ENCODE assay signal across 8 cellular contexts in the genomic region with DNA sequence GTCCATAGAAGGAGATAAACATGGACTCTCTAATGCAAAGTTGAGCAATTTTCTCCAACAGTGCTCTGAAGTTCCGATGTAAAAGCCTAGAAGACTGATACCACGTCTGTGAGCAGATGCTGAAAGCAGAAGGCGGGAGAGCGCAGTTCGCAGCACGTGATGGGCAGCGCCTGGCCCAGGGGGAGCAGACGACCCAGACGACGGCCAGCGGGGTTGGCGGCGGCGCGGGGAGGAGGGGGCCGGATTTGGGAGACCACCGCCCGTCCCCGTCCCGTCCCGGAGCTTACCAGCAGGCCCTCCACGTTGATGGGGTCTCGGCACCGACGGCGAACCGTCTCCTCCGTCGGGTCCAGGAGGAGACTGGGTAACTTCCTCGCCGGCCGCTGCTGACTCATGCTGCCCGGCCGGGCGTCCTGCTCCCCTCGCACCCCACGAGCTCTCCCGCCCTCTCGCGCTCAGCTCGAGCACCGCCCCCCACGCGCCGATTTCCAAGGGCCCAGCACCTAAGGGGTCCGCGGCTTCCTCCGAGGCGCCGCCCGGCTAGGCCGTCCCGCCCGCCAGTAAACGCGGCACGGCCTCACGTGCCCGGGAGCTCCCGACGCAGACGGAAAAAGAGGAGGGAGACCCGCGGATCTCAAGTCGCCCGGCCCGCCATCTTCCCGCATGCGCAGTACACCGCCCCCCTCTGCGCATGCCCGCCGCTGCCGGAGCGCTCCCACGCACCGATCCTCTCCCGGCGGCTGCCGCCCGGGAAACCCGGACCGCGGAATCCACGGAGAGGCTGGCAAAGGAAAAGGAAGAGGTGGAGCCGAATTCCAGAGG. TPM values are rescaled to one million over a fixed set of nuclear protein-coding genes. Genes with fewer than 3 reads are reported as not detected.
DNase-seq lines count a peak whose midpoint lies in the region; ATAC-seq and TF ChIP-seq lines count a peak whose summit lies in the region.

A gene with protein sequence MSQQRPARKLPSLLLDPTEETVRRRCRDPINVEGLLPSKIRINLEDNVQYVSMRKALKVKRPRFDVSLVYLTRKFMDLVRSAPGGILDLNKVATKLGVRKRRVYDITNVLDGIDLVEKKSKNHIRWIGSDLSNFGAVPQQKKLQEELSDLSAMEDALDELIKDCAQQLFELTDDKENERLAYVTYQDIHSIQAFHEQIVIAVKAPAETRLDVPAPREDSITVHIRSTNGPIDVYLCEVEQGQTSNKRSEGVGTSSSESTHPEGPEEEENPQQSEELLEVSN (minus strand): TSS at position 677 of the 822 bp plus-strand sequence. CDS start 282 bp downstream, at position 395.

- no peaks in the 10 kb centered on the region for H3K27me3 ChIP-seq in kidney epithelial cell (ENCODE audit: control insufficient read depth, insufficient read depth, low read length)

- peak; percentile 57 for ATAC-seq in GM19043 (IDR thresholded peaks at IDR 0.05; ENCODE audit: low read depth, unreplicated experiment)
- ATAC-seq in HG03439 (IDR thresholded peaks at IDR 0.05; ENCODE audit: unreplicated experiment): peak; percentile 63

- no peak for TF ChIP-seq CTCF in AG09319 (IDR thresholded peaks at IDR 0.05; ENCODE audit: low read depth, low read length)
- TF ChIP-seq CTCF in kidney epithelial cell (IDR thresholded peaks at IDR 0.05; ENCODE audit: insufficient read depth, low read length, poor library complexity, severe bottlenecking): no peak

- H3K4me3 ChIP-seq in kidney epithelial cell (ENCODE audit: low read depth, low read length): peak within 1 kb of the TSS; percentile 68

- no peaks in the 10 kb centered on the region for H3K36me3 ChIP-seq in kidney epithelial cell (ENCODE audit: control insufficient read depth, insufficient read depth, low read length)

- DNase-seq in AG09319 (ENCODE audit: extremely low read depth, low read depth) (peak; percentile 81), NCI-H524 (lab: John Stamatoyannopoulos, UW) (peak; percentile 90 to 95), cerebellum (ENCODE audit: low spot score) (peak; percentile 95), kidney epithelial cell (ENCODE audit: low read depth) (peak; percentile 14)
- peak; percentile 75 to 81 for DNase-seq in activated CD4-positive, alpha-beta T cell treated with anti-CD3 and anti-CD28 coated beads for 24 hours (ENCODE audit: low read depth in 2 of 2)
- peak; percentile 88 for DNase-seq in stimulated activated CD4-positive, alpha-beta T cell treated with anti-CD3 and anti-CD28 coated beads, Interleukin-15, amount 100 ng/mL, for 24 hours

RNA-seq across cellular contexts. Expression of the gene that starts here (rescaled TPM):
- total RNA-seq in cerebellum (11.2 TPM), kidney epithelial cell (15.0 and 16.1 TPM in 2 replicates)

Comparison
In these comparisons a context has a peak if more than half of its experiments do, and no peak if none do; other contexts are left out.
1. Peak in every context shown above with its lines: DNase-seq, ATAC-seq and H3K4me3 ChIP-seq.
2. DNase-seq: peak in every context shown above with its lines; median percentile 95 in cerebellum; 92 in NCI-H524; 88 in stimulated activated CD4-positive, alpha-beta T cell treated with anti-CD3 and anti-CD28 coated beads, Interleukin-15, amount 100 ng/mL, for 24 hours; 81 in AG09319; 78 in activated CD4-positive, alpha-beta T cell treated with anti-CD3 and anti-CD28 coated beads for 24 hours; 14 in kidney epithelial cell.